ENCODE assay signal across 11 cellular contexts in genomic region chr4:55037728-55038127, GRCh38.
"Had no signal": no experiment of that assay in that cellular context is flagged by ENCODE, and none has a peak within 500 bp of the region (broad histone marks: within the 10 kb centered on the region; RNA-seq: fewer than 3 reads in every experiment).

No MANE protein-coding gene starts in this region.

- H3K27ac ChIP-seq: ovary had no signal

- H3K9me3 ChIP-seq: ovary had no signal

- DNase-seq: activated CD4-positive, CD25-positive, alpha-beta regulatory T cell treated with anti-CD3 and anti-CD28 coated beads, Interleukin-2, amount 50 U/mL, for 72 hours; activated naive CD8-positive, alpha-beta T cell treated with anti-CD3 and anti-CD28 coated beads, Interleukin-2, amount 10 ng/mL, durations not matched to agents 7 days and 5 days; anterior cingulate cortex; hippocampal formation; naive B cell; stimulated activated CD4-positive, alpha-beta T cell treated with anti-CD3 and anti-CD28 coated beads, Interleukin-15, amount 100 ng/mL, for 24 hours; stimulated activated CD4-positive, alpha-beta T cell treated with anti-CD3 and anti-CD28 coated beads, Interleukin-4, amount 100 ng/mL, for 1 hour; stimulated activated naive B cell treated with anti-CD40 and anti-IgM and Interleukin-4, amounts not matched to agents 10 μg/mL and 1 μg/mL and 100 μg/mL, for 72 hours; trophoblast cell had no signal

- H3K4me3 ChIP-seq: lung, ovary had no signal

- H3K36me3 ChIP-seq: ovary had no signal

- H3K27me3 ChIP-seq: ovary had no signal

- ATAC-seq: stimulated activated naive B cell treated with anti-CD40 and anti-IgM and Interleukin-4, amounts not matched to agents 10 μg/mL and 1 μg/mL and 100 μg/mL, for 72 hours had no signal
